Comparison of ENCODE assay signal across 8 cellular contexts in genomic region chr1:150629115-150629928, GRCh38. TPM values are rescaled to one million over a fixed set of nuclear protein-coding genes. Genes with fewer than 3 reads are reported as not detected.
A peak's percentile ranks its signal among the peaks of the same experiment; 100 is the strongest.
DNase-seq lines count a peak whose midpoint lies in the region; ATAC-seq and TF ChIP-seq lines count a peak whose summit lies in the region.

Gene ENSA, minus strand, starts transcription at chr1:150629612. Its CDS starts 142 bp downstream, at chr1:150629470.

- ATAC-seq in GM18502 (IDR thresholded peaks at IDR 0.05; ENCODE audit: poor library complexity, unreplicated experiment) (peak; percentile 94), HG02943 (IDR thresholded peaks at IDR 0.05; ENCODE audit: low read depth, unreplicated experiment) (peak; percentile 94), left ventricle myocardium superior (peak; percentile 96)

- intact Hi-C loops in left ventricle myocardium superior (cut with micrococcal nuclease) (no loop called here), prostate gland (cut with DNase I) (loop anchor here (5.0 to 10.0 kb wide), 2 partner anchors 52 to 155 kb away; partner anchors contain the start of gene MCL1)

- TF ChIP-seq POLR2A in prostate gland (IDR thresholded peaks at IDR 0.05), result peak; percentile 93

- peak within 1 kb of the TSS; percentile 60 to 72 for H3K4me3 ChIP-seq in prostate gland
- H3K4me3 ChIP-seq in urinary bladder (ENCODE audit: low read depth, low read length), result peak within 1 kb of the TSS; percentile 62

- H3K36me3 ChIP-seq in prostate gland (peaks cover 5 to 6% of the 10 kb centered on the region in 2 donors), urinary bladder (ENCODE audit: insufficient read depth) (peaks cover 4% of the 10 kb centered on the region)

- no peaks in the 10 kb centered on the region for H3K9me3 ChIP-seq in prostate gland

- DNase-seq in NCI-H187 (lab: John Stamatoyannopoulos, UW), result peak; percentile 99 to 100
- peak; percentile 86 to 100 (median 95) for DNase-seq in T-helper 2 cell
- DNase-seq in left ventricle myocardium superior, result peak; percentile 97
- DNase-seq in prostate gland (ENCODE audit: low spot score), result peak; percentile 99

- H3K27ac ChIP-seq in angular gyrus (ENCODE audit: low read depth, low read length) (peak within 1 kb of the TSS; percentile 99), prostate gland (peak within 1 kb of the TSS; percentile 99), urinary bladder (ENCODE audit: low read depth) (peak within 1 kb of the TSS; percentile 99)

- peaks cover 6% of the 10 kb centered on the region for H3K4me1 ChIP-seq in prostate gland (replicated peaks)
- H3K4me1 ChIP-seq in urinary bladder (ENCODE audit: insufficient read depth), result peaks cover 3% of the 10 kb centered on the region

- TF ChIP-seq CTCF in prostate gland (IDR thresholded peaks at IDR 0.05), result peak in 1 of 4 experiments; percentile 6

- H3K27me3 ChIP-seq in prostate gland (replicated peaks; ENCODE audit: insufficient read depth), result no peaks in the 10 kb centered on the region

- WGBS in prostate gland, result under 1% methylated on average over 49 of the region's 49 CpGs
- under 1% methylated on average over 49 of the region's 49 CpGs for WGBS in urinary bladder

RNA-seq across cellular contexts. Expression of gene ENSA, which starts in this region (rescaled TPM):
- total RNA-seq in left ventricle myocardium superior, result 126 TPM
- total RNA-seq in prostate gland, result 100 to 1,000 TPM; 133 to 201 TPM
- 107 TPM for total RNA-seq in urinary bladder
- 152 TPM for polyA plus RNA-seq in urinary bladder

Comparison
In these comparisons a context has a peak if more than half of its experiments do, and no peak if none do; other contexts are left out.
1. Peak in every context shown above with its lines: DNase-seq, ATAC-seq, H3K4me3 ChIP-seq and H3K27ac ChIP-seq.